In genomic region chr5:2280318-2280717, GRCh38 we compare ENCODE assay signal across 30 cellular contexts.
"Had no signal": no experiment of that assay in that cellular context is flagged by ENCODE, and none has a peak within 500 bp of the region (broad histone marks: within the 10 kb centered on the region; RNA-seq: fewer than 3 reads in every experiment).

No MANE protein-coding gene starts in this region.

- DNase-seq: activated B cell treated with CpG ODN at 0.5 μM for 24 hours; activated CD4-positive, alpha-beta memory T cell treated with anti-CD3 and anti-CD28 coated beads for 36 hours; activated CD4-positive, alpha-beta T cell treated with anti-CD3 and anti-CD28 coated beads for 4 hours; activated CD4-positive, alpha-beta T cell treated with anti-CD3 and anti-CD28 coated beads, Interleukin-2, amount 10 ng/mL, durations not matched to agents 24 days and 14 days; activated CD4-positive, alpha-beta T cell treated with anti-CD3 and anti-CD28 coated beads, Interleukin-2, amount 50 U/mL, for 1 hour; activated CD4-positive, alpha-beta T cell treated with anti-CD3 and anti-CD28 coated beads, Interleukin-2, amount 50 U/mL, for 4 hours; activated CD4-positive, CD25-positive, alpha-beta regulatory T cell treated with anti-CD3 and anti-CD28 coated beads, Interleukin-2, amount 50 U/mL, for 72 hours; activated CD8-positive, alpha-beta memory T cell treated with anti-CD3 and anti-CD28 coated beads, Interleukin-2, amount 50 U/mL, for 4 hours; activated CD8-positive, alpha-beta T cell treated with anti-CD3 and anti-CD28 coated beads for 36 hours; activated effector memory CD4-positive, alpha-beta T cell treated with Interleukin-2 at 50 U/mL for 16 hours; activated gamma-delta T cell; activated naive CD4-positive, alpha-beta T cell treated with anti-CD3 and anti-CD28 coated beads, Interleukin-2, amount 10 ng/mL, durations not matched to agents 7 days and 5 days; activated naive CD4-positive, alpha-beta T cell treated with Interleukin-2 at 50 U/mL for 16 hours; activated naive CD8-positive, alpha-beta T cell treated with anti-CD3 and anti-CD28 coated beads, Interleukin-2, amount 10 ng/mL, durations not matched to agents 7 days and 5 days; activated naive CD8-positive, alpha-beta T cell treated with anti-CD3 and anti-CD28 coated beads, Interleukin-2, amount 50 U/mL, for 24 hours; activated T-cell treated with anti-CD3 and anti-CD28 coated beads for 4 hours; activated T-cell treated with anti-CD3 and anti-CD28 coated beads, Interleukin-2, amount 50 U/mL, for 24 hours; activated T-cell treated with anti-CD3 and anti-CD28 coated beads, Interleukin-2, amount 50 U/mL, for 48 hours; amygdala; anterior cingulate cortex; caudate nucleus; cerebellar nuclear complex; T-helper 1 cell; T-helper 2 cell; T-helper 9 cell had no signal

- H3K4me3 ChIP-seq: ascending aorta, cardiac muscle cell had no signal

- H3K27ac ChIP-seq: ascending aorta, cardiac muscle cell, VCaP had no signal

- H3K9me3 ChIP-seq: ascending aorta had no signal

- ATAC-seq: activated CD8-positive, alpha-beta T cell treated with anti-CD3 and anti-CD28 coated beads for 36 hours; activated naive CD8-positive, alpha-beta T cell treated with anti-CD3 and anti-CD28 coated beads, Interleukin-2, amount 50 U/mL, for 24 hours had no signal

- H3K4me1 ChIP-seq: ascending aorta had no signal

- H3K36me3 ChIP-seq: ascending aorta, cardiac muscle cell had no signal

- FAIRE-seq: bronchial epithelial cell, TTC549 had no signal

- H3K27me3 ChIP-seq: ascending aorta, cardiac muscle cell had no signal
